ENCODE assay signal across 13 cellular contexts in the genomic region with DNA sequence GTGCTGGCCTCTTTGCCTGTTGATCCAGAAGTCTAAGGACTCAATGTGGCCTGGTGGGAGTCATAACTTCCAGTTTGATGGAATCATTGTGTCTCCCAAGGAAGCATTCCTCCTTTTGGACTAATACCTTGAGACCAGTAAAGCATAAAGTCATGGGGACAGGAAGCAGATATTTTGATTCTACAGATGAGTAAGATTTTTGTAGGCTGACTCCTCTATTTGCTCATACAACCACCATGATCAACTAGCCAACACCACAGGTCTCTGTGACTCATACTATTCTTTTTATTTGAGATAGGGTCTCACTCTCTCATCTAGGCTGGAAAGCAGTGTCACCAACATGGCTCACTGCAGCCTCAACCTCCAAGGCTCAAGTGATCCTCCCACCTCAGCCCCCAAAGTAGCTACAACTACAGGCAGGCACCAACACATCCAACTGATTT.
DNase-seq lines count a peak whose midpoint lies in the region; ATAC-seq and TF ChIP-seq lines count a peak whose summit lies in the region.
"Had no signal": no experiment of that assay in that cellular context is flagged by ENCODE, and none has a peak within 500 bp of the region (broad histone marks: within the 10 kb centered on the region; RNA-seq: fewer than 3 reads in every experiment).

No MANE protein-coding gene starts in this region.

- peaks cover 7% of the 10 kb centered on the region for H3K27me3 Mint-ChIP-seq in T-helper 1 cell treated with Interleukin-12 subunit alpha and Interleukin-12 subunit beta and Interleukin-4 antibody, amounts not matched to agents 30 μg/mL and 1 μg/mL, for 36 hours (ENCODE audit: low read depth)

- no peaks in the 10 kb centered on the region for H3K9me3 Mint-ChIP-seq in T-helper 1 cell treated with Interleukin-12 subunit alpha and Interleukin-12 subunit beta and Interleukin-4 antibody, amounts not matched to agents 30 μg/mL and 1 μg/mL, for 36 hours
- H3K9me3 Mint-ChIP-seq: CD8-positive, alpha-beta T cell; dendritic cell treated with granulocyte-macrophage colony-stimulating factor and Interleukin-4, amounts not matched to agents 40 ng/mL and 50 ng/mL, for 4 days had no signal

- H3K36me3 ChIP-seq in ACC112 (ENCODE audit: insufficient read depth, low read length), result no peaks in the 10 kb centered on the region

- peaks cover 65% of the 10 kb centered on the region for H3K4me1 ChIP-seq in ACC112 (ENCODE audit: control insufficient read depth, insufficient read depth, low read length, unreplicated experiment)

- DNase-seq in fibroblast of mammary gland (ENCODE audit: low read depth) (peak; percentile 67), activated gamma-delta T cell (lab: John Stamatoyannopoulos, UW) (no peak), cerebellar cortex (ENCODE audit: low spot score) (no peak), NCI-H69 (lab: John Stamatoyannopoulos, UW) (no peak)
- DNase-seq: CD8-positive, alpha-beta T cell; NCI-H1694 treated with DMSO at 0.1 percent for 48 hours; T-helper 9 cell had no signal

- H3K27ac Mint-ChIP-seq in T-helper 1 cell treated with Interleukin-12 subunit alpha and Interleukin-12 subunit beta and Interleukin-4 antibody, amounts not matched to agents 30 μg/mL and 1 μg/mL, for 36 hours, result peak overlapping the region; percentile 55
- H3K27ac Mint-ChIP-seq: CD8-positive, alpha-beta T cell; dendritic cell treated with granulocyte-macrophage colony-stimulating factor and Interleukin-4, amounts not matched to agents 40 ng/mL and 50 ng/mL, for 4 days had no signal

- no peaks in the 10 kb centered on the region for H3K36me3 Mint-ChIP-seq in T-helper 1 cell treated with Interleukin-12 subunit alpha and Interleukin-12 subunit beta and Interleukin-4 antibody, amounts not matched to agents 30 μg/mL and 1 μg/mL, for 36 hours (ENCODE audit: low read depth)
- H3K36me3 Mint-ChIP-seq: CD8-positive, alpha-beta T cell had no signal

- no peak for TF ChIP-seq CTCF in fibroblast of mammary gland (conservative IDR thresholded peaks at IDR 0.05; ENCODE audit: control insufficient read depth, insufficient read depth, low read depth, low read length)

- peaks cover 46% of the 10 kb centered on the region for H3K4me1 Mint-ChIP-seq in T-helper 1 cell treated with Interleukin-12 subunit alpha and Interleukin-12 subunit beta and Interleukin-4 antibody, amounts not matched to agents 30 μg/mL and 1 μg/mL, for 36 hours (ENCODE audit: low read depth)

- H3K79me2 ChIP-seq in ACC112 (ENCODE audit: control insufficient read depth, insufficient read depth, low read length, unreplicated experiment), result peaks cover 17% of the 10 kb centered on the region
- H3K79me2 ChIP-seq: hepatocyte had no signal

- H3K4me3 ChIP-seq in ACC112 (ENCODE audit: low read depth, low read length) (peak overlapping the region; percentile 57; the same call in 1 of the 2 replicates), fibroblast of mammary gland (ENCODE audit: control insufficient read depth, low read depth, low read length) (no peak overlapping the region)
- H3K4me3 ChIP-seq: hepatocyte had no signal

- H2AFZ ChIP-seq in ACC112 (ENCODE audit: low read length, unreplicated experiment), result no peak overlapping the region
- H2AFZ ChIP-seq: hepatocyte had no signal

- ATAC-seq in GM18868 (IDR thresholded peaks at IDR 0.05; ENCODE audit: unreplicated experiment), result peak; percentile 60
- ATAC-seq in GM21786 (IDR thresholded peaks at IDR 0.05; ENCODE audit: unreplicated experiment), result no peak
- ATAC-seq: CD8-positive, alpha-beta T cell had no signal

- no peaks in the 10 kb centered on the region for H3K27me3 ChIP-seq in ACC112 (ENCODE audit: insufficient read depth, low read length)

- no peak overlapping the region for H3K4me3 Mint-ChIP-seq in T-helper 1 cell treated with Interleukin-12 subunit alpha and Interleukin-12 subunit beta and Interleukin-4 antibody, amounts not matched to agents 30 μg/mL and 1 μg/mL, for 36 hours
- H3K4me3 Mint-ChIP-seq: CD8-positive, alpha-beta T cell; dendritic cell treated with granulocyte-macrophage colony-stimulating factor and Interleukin-4, amounts not matched to agents 40 ng/mL and 50 ng/mL, for 4 days had no signal

- peak overlapping the region; percentile 99 for H3K27ac ChIP-seq in ACC112 (ENCODE audit: low read depth, low read length)
- H3K27ac ChIP-seq: hepatocyte had no signal
